ENCODE assay signal across 18 cellular contexts in genomic region chr2:217467331-217467730, GRCh38.
"Had no signal": no experiment of that assay in that cellular context is flagged by ENCODE, and none has a peak within 500 bp of the region (broad histone marks: within the 10 kb centered on the region; RNA-seq: fewer than 3 reads in every experiment).

No MANE protein-coding gene starts in this region.

- H3K36me3 ChIP-seq: colonic mucosa, esophagus squamous epithelium, right atrium auricular region, transverse colon had no signal

- H3K27me3 Mint-ChIP-seq: activated T-helper 17 cell treated with anti-CD3 and anti-CD28 coated beads, Interleukin-2, amount 50 U/mL, for 72 hours had no signal

- DNase-seq: activated CD4-positive, alpha-beta T cell treated with anti-CD3 and anti-CD28 coated beads, Interleukin-2, amount 50 U/mL, for 48 hours; activated naive CD4-positive, alpha-beta T cell treated with anti-CD3 and anti-CD28 coated beads for 36 hours; caudate nucleus; colonic mucosa; esophagus squamous epithelium; islet precursor cell; naive B cell; stimulated activated CD4-positive, alpha-beta T cell treated with anti-CD3 and anti-CD28 coated beads, Interleukin-4, amount 100 ng/mL, for 4 hours; stimulated activated CD8-positive, alpha-beta memory T cell treated with anti-CD3 and anti-CD28 coated beads, Interleukin-4, amount 100 ng/mL, for 48 hours; stimulated activated naive CD4-positive, alpha-beta T cell treated with Interleukin-2 at 50 U/mL for 16 hours; substantia nigra; T-helper 1 cell; T1000; transverse colon had no signal

- H3K4me1 Mint-ChIP-seq: activated T-helper 17 cell treated with anti-CD3 and anti-CD28 coated beads, Interleukin-2, amount 50 U/mL, for 72 hours had no signal

- H3K9me3 ChIP-seq: colonic mucosa, esophagus squamous epithelium, right atrium auricular region, transverse colon had no signal

- ATAC-seq: activated T-helper 17 cell treated with anti-CD3 and anti-CD28 coated beads, Interleukin-2, amount 50 U/mL, for 72 hours; SK-N-SH treated with all-trans-retinoic acid at 6 μM for 48 hours had no signal

- H3K27ac Mint-ChIP-seq: activated naive CD4-positive, alpha-beta T cell treated with anti-CD3 and anti-CD28 coated beads for 36 hours; activated T-helper 17 cell treated with anti-CD3 and anti-CD28 coated beads, Interleukin-2, amount 50 U/mL, for 72 hours; naive B cell had no signal

- H3K27me3 ChIP-seq: colonic mucosa, esophagus squamous epithelium, right atrium auricular region, transverse colon had no signal

- H3K4me3 ChIP-seq: colonic mucosa, esophagus squamous epithelium, right atrium auricular region, smooth muscle cell, transverse colon had no signal

- H3K27ac ChIP-seq: colonic mucosa, right atrium auricular region, transverse colon had no signal

- H3K9me3 Mint-ChIP-seq: activated naive CD4-positive, alpha-beta T cell treated with anti-CD3 and anti-CD28 coated beads for 36 hours; activated T-helper 17 cell treated with anti-CD3 and anti-CD28 coated beads, Interleukin-2, amount 50 U/mL, for 72 hours had no signal

- H3K4me1 ChIP-seq: colonic mucosa, esophagus squamous epithelium, right atrium auricular region, transverse colon had no signal

- H3K4me3 Mint-ChIP-seq: activated naive CD4-positive, alpha-beta T cell treated with anti-CD3 and anti-CD28 coated beads for 36 hours; activated T-helper 17 cell treated with anti-CD3 and anti-CD28 coated beads, Interleukin-2, amount 50 U/mL, for 72 hours; naive B cell had no signal
